ENCODE assay signal across 20 cellular contexts in genomic region chr2:71693286-71694270, GRCh38.
"Had no signal": no experiment of that assay in that cellular context is flagged by ENCODE, and none has a peak within 500 bp of the region (broad histone marks: within the 10 kb centered on the region; RNA-seq: fewer than 3 reads in every experiment).

No MANE protein-coding gene starts in this region.

- DNase-seq: activated CD4-positive, alpha-beta T cell treated with anti-CD3 and anti-CD28 coated beads for 1 hour; activated CD8-positive, alpha-beta memory T cell treated with anti-CD3 and anti-CD28 coated beads for 24 hours; activated CD8-positive, alpha-beta memory T cell treated with anti-CD3 and anti-CD28 coated beads, Interleukin-2, amount 50 U/mL, for 48 hours; activated gamma-delta T cell; activated T-cell treated with anti-CD3 and anti-CD28 coated beads, Interleukin-2, amount 50 U/mL, for 48 hours; effector CD8-positive, alpha-beta T cell; stimulated activated CD4-positive, alpha-beta T cell treated with anti-CD3 and anti-CD28 coated beads, Interleukin-4, amount 100 ng/mL, for 24 hours; SW 1271; T-helper 2 cell; testis; upper lobe of left lung had no signal

- H3K27ac Mint-ChIP-seq: activated naive CD8-positive, alpha-beta T cell; dendritic cell treated with granulocyte-macrophage colony-stimulating factor and Interleukin-4, amounts not matched to agents 40 ng/mL and 50 ng/mL, for 4 days; stimulated activated effector memory CD8-positive, alpha-beta T cell treated with anti-CD3 and anti-CD28 coated beads, Interleukin-12 subunit alpha, Interleukin-12 subunit beta, amount 100 ng/mL, for 72 hours had no signal

- H3K36me3 Mint-ChIP-seq: activated naive CD8-positive, alpha-beta T cell; stimulated activated effector memory CD8-positive, alpha-beta T cell treated with anti-CD3 and anti-CD28 coated beads, Interleukin-12 subunit alpha, Interleukin-12 subunit beta, amount 100 ng/mL, for 72 hours had no signal

- H3K27me3 ChIP-seq: esophagus muscularis mucosa, right lobe of liver, testis, upper lobe of left lung had no signal

- H3K9me3 ChIP-seq: esophagus muscularis mucosa, right lobe of liver, testis, upper lobe of left lung had no signal

- H3K9me3 Mint-ChIP-seq: dendritic cell treated with granulocyte-macrophage colony-stimulating factor and Interleukin-4, amounts not matched to agents 40 ng/mL and 50 ng/mL, for 4 days; stimulated activated effector memory CD8-positive, alpha-beta T cell treated with anti-CD3 and anti-CD28 coated beads, Interleukin-12 subunit alpha, Interleukin-12 subunit beta, amount 100 ng/mL, for 72 hours had no signal

- H3K4me3 Mint-ChIP-seq: activated naive CD8-positive, alpha-beta T cell; dendritic cell treated with granulocyte-macrophage colony-stimulating factor and Interleukin-4, amounts not matched to agents 40 ng/mL and 50 ng/mL, for 4 days; neural crest cell; stimulated activated effector memory CD8-positive, alpha-beta T cell treated with anti-CD3 and anti-CD28 coated beads, Interleukin-12 subunit alpha, Interleukin-12 subunit beta, amount 100 ng/mL, for 72 hours had no signal

- H3K27me3 Mint-ChIP-seq: activated naive CD8-positive, alpha-beta T cell had no signal

- H3K4me1 ChIP-seq: right lobe of liver, testis had no signal

- H3K4me2 ChIP-seq: smooth muscle cell had no signal

- H3K27ac ChIP-seq: esophagus muscularis mucosa, right lobe of liver, testis, upper lobe of left lung, VCaP had no signal

- H3K4me1 Mint-ChIP-seq: stimulated activated effector memory CD8-positive, alpha-beta T cell treated with anti-CD3 and anti-CD28 coated beads, Interleukin-12 subunit alpha, Interleukin-12 subunit beta, amount 100 ng/mL, for 72 hours had no signal

- H3K36me3 ChIP-seq: right lobe of liver had no signal

- H3K4me3 ChIP-seq: esophagus muscularis mucosa, right lobe of liver, smooth muscle cell, testis, upper lobe of left lung had no signal

- ATAC-seq: left colon; right lobe of liver; stimulated activated effector memory CD8-positive, alpha-beta T cell treated with anti-CD3 and anti-CD28 coated beads, Interleukin-12 subunit alpha, Interleukin-12 subunit beta, amount 100 ng/mL, for 72 hours had no signal
